20 cellular contexts compared by ENCODE assay signal in the genomic region with DNA sequence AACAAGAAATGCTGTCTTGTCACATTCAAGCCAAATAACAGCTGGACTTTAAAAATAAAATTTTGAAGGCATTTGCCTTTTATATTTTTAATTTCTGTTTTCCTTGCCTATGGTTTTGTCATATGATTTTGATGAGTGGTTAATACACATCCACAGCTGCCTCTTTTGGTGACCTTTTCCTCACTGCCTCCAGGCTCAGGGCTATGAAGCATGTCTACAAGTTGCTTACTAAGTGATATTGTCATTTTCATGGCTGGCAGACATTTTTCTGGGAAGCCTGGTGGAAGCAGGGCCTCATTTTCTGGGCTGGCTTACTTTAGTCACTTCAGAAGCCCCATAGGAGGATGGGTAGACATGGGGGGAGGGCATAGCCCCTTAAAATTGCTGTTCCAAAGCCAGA.
DNase-seq lines count a peak whose midpoint lies in the region; ATAC-seq, FAIRE-seq and TF ChIP-seq lines count a peak whose summit lies in the region.
"Had no signal": no experiment of that assay in that cellular context is flagged by ENCODE, and none has a peak within 500 bp of the region (broad histone marks: within the 10 kb centered on the region; RNA-seq: fewer than 3 reads in every experiment).

No MANE protein-coding gene starts in this region.

- H3K27me3 ChIP-seq in K562 (ENCODE audit: control insufficient read depth in 2 of 2, insufficient read depth in 2 of 2, low read length in 2 of 2), result no peaks in the 10 kb centered on the region

- H3K4me1 ChIP-seq in K562 (replicated peaks in 1 of 2; ENCODE audit: control insufficient read depth in 2 of 2, insufficient read depth in 2 of 2, low read length in 2 of 2), result peaks cover 0 to 24% of the 10 kb centered on the region in 2 experiments; a peak in 3 of 5 replicates

- no peak overlapping the region for H3K27ac ChIP-seq in K562 (ENCODE audit: extremely low read depth, low read depth, low read length)
- H3K27ac ChIP-seq in caudate nucleus (ENCODE audit: low read depth, low read length), result no peak overlapping the region
- H3K27ac ChIP-seq: GM23248 had no signal

- H3K4me3 Mint-ChIP-seq in activated CD8-positive, alpha-beta memory T cell treated with anti-CD3 and anti-CD28 coated beads, Interleukin-2, amount 10 ng/mL, durations not matched to agents 7 days and 5 days, result no peak overlapping the region
- H3K4me3 Mint-ChIP-seq: B cell had no signal

- BruUV-seq in K562 (replicated peaks; lab: Mats Ljungman, UMichigan), result no TSS peak

- CTCF ChIA-PET in K562 (lab: Yijun Ruan, JAX; ENCODE audit: low intra/inter-chr PET ratio), result no interaction called here
- CTCF ChIA-PET in activated CD8-positive, alpha-beta memory T cell treated with anti-CD3 and anti-CD28 coated beads, Interleukin-2, amount 10 ng/mL, durations not matched to agents 7 days and 5 days (lab: Charles Lee), result no interaction called here

- H3K9ac ChIP-seq in K562 (ENCODE audit: insufficient read depth in 1 of 2, low read depth in 2 of 2, low read length in 2 of 2), result no peak overlapping the region
- H3K9ac ChIP-seq: GM23248 had no signal

- H3K9me3 ChIP-seq in K562 (replicated peaks; ENCODE audit: control insufficient read depth, insufficient read depth, low read depth, low read length), result no peaks in the 10 kb centered on the region

- H3K9me1 ChIP-seq in K562 (ENCODE audit: control insufficient read depth, insufficient read depth, low read length), result no peaks in the 10 kb centered on the region

- no peaks in the 10 kb centered on the region for H3K9me3 Mint-ChIP-seq in activated CD8-positive, alpha-beta memory T cell treated with anti-CD3 and anti-CD28 coated beads, Interleukin-2, amount 10 ng/mL, durations not matched to agents 7 days and 5 days (ENCODE audit: low read depth)

- H3K36me3 ChIP-seq in K562 (ENCODE audit: control insufficient read depth, insufficient read depth, low read length), result no peaks in the 10 kb centered on the region

- no peaks in the 10 kb centered on the region for H3K36me3 Mint-ChIP-seq in activated CD8-positive, alpha-beta memory T cell treated with anti-CD3 and anti-CD28 coated beads, Interleukin-2, amount 10 ng/mL, durations not matched to agents 7 days and 5 days

- 0 out of 2 replicates have a peak overlapping the region, but pooled peaks have one; percentile 56 for H2AFZ ChIP-seq in K562 (ENCODE audit: low read depth, low read length)
- H2AFZ ChIP-seq: GM23248 had no signal

- no peak; the same call in 2 of the 3 replicates for ATAC-seq in K562
- ATAC-seq in activated CD8-positive, alpha-beta memory T cell treated with anti-CD3 and anti-CD28 coated beads, Interleukin-2, amount 10 ng/mL, durations not matched to agents 7 days and 5 days, result no peak
- ATAC-seq: HCT116 had no signal

- no peak for TF ChIP-seq EP300 in K562 (IDR thresholded peaks at IDR 0.05; ENCODE audit: low read length)

- no peak for FAIRE-seq in K562 (lab: Jason Lieb, UNC)
- FAIRE-seq: G401.6, RCC 7860 had no signal

- POLR2A ChIA-PET in K562 (lab: Yijun Ruan, JAX), result interaction anchor here (1.3 kb wide), 1 partner anchor 10 kb away, joined by 3 read pairs; no protein-coding TSS in a partner anchor

- no peak overlapping the region for H3K4me2 ChIP-seq in K562 (ENCODE audit: insufficient read depth, low read length)

- no peaks in the 10 kb centered on the region for H3K27me3 Mint-ChIP-seq in activated CD8-positive, alpha-beta memory T cell treated with anti-CD3 and anti-CD28 coated beads, Interleukin-2, amount 10 ng/mL, durations not matched to agents 7 days and 5 days
- H3K27me3 Mint-ChIP-seq: B cell had no signal

- TF ChIP-seq POLR2A in K562 (conservative IDR thresholded peaks at IDR 0.05), result no peak

- no peaks in the 10 kb centered on the region for H3K4me1 Mint-ChIP-seq in activated CD8-positive, alpha-beta memory T cell treated with anti-CD3 and anti-CD28 coated beads, Interleukin-2, amount 10 ng/mL, durations not matched to agents 7 days and 5 days
- H3K4me1 Mint-ChIP-seq: B cell had no signal

- H3K4me3 ChIP-seq in K562, result no peak overlapping the region
- H3K4me3 ChIP-seq: GM23248 had no signal

- TF ChIP-seq RAD21 in K562 (CRISPR knock-in tag; conservative IDR thresholded peaks at IDR 0.05 in 1 of 2, IDR thresholded peaks at IDR 0.05 in 1 of 2), result no peak

- no peaks in the 10 kb centered on the region for H4K20me1 ChIP-seq in K562 (replicated peaks; ENCODE audit: control insufficient read depth, insufficient read depth, low read length)

- peak; percentile 25 for DNase-seq in EH (ENCODE audit: low read depth)
- no peak for DNase-seq in K562 (ENCODE audit: extremely low read depth in 1 of 4, low spot score in 3 of 4)
- DNase-seq in myocyte (ENCODE audit: low read depth), result peak; percentile 13
- DNase-seq in renal cortical epithelial cell (ENCODE audit: low read depth), result peak; percentile 24
- no peak for DNase-seq in caudate nucleus (lab: John Stamatoyannopoulos, UW)
- no peak for DNase-seq in activated CD8-positive, alpha-beta memory T cell treated with anti-CD3 and anti-CD28 coated beads, Interleukin-2, amount 10 ng/mL, durations not matched to agents 7 days and 5 days
- no peak for DNase-seq in KBM-7
- DNase-seq in activated T-cell treated with anti-CD3 and anti-CD28 coated beads for 4 hours, result no peak
- DNase-seq: 8988T, DND-41, GM23248, KG1, NCI-H1694 treated with DMSO at 0.1 percent for 48 hours, NCI-H510A, NCI-H774, Right ventricle myocardium superior had no signal

- no peak overlapping the region for H3K27ac Mint-ChIP-seq in activated CD8-positive, alpha-beta memory T cell treated with anti-CD3 and anti-CD28 coated beads, Interleukin-2, amount 10 ng/mL, durations not matched to agents 7 days and 5 days
- H3K27ac Mint-ChIP-seq: B cell had no signal

- TF ChIP-seq CTCF in K562 (IDR thresholded peaks at IDR 0.05 in 2 of 3, conservative IDR thresholded peaks at IDR 0.05 in 1 of 3; ENCODE audit: insufficient read depth in 2 of 3, low read depth in 1 of 3, low read length in 3 of 3), result no peak

- intact Hi-C loops in K562 (cut with micrococcal nuclease), result no loop called here

- H3K79me2 ChIP-seq in K562 (ENCODE audit: control insufficient read depth, insufficient read depth, low read length), result no peaks in the 10 kb centered on the region

- in situ Hi-C loops in K562 (cut with MboI), result no loop called here
- in situ Hi-C loops in KBM-7 (cut with MboI; ENCODE audit: low pct_unique_long_range_greater_than_20kb, low sequenced_read_pairs), result no loop called here

TF ChIP-seq in K562, 482 proteins besides CTCF, POLR2A, EP300 and RAD21:
- TF ChIP-seq BRD9 (IDR thresholded peaks at IDR 0.05; ENCODE audit: low read depth, partially characterized antibody), result no peak
- peak; percentile 39; the same call in 1 of the 2 replicates for TF ChIP-seq ZNF316 (IDR thresholded peaks at IDR 0.05)
TF ChIP-seq in K562: peak in this region for 1.

Comparison
In these comparisons a context has a peak if more than half of its experiments do, and no peak if none do; other contexts are left out.
1. DNase-seq: peak in EH (single experiment), myocyte (single experiment) and renal cortical epithelial cell (single experiment); none in K562 (0 of 4), caudate nucleus (0 of 61), activated CD8-positive, alpha-beta memory T cell treated with anti-CD3 and anti-CD28 coated beads, Interleukin-2, amount 10 ng/mL, durations not matched to agents 7 days and 5 days (single experiment), KBM-7 (single experiment) and activated T-cell treated with anti-CD3 and anti-CD28 coated beads for 4 hours (single experiment).